In genomic region chr15:66131831-66132230, GRCh38 we compare ENCODE assay signal across 21 cellular contexts.
DNase-seq lines count a peak whose midpoint lies in the region; TF ChIP-seq lines count a peak whose summit lies in the region.
"Had no signal": no experiment of that assay in that cellular context is flagged by ENCODE, and none has a peak within 500 bp of the region (broad histone marks: within the 10 kb centered on the region; RNA-seq: fewer than 3 reads in every experiment).

No MANE protein-coding gene starts in this region.

- H3K79me1 ChIP-seq in mesendoderm (ENCODE audit: low read length), result no peaks in the 10 kb centered on the region

- H4K8ac ChIP-seq in mesendoderm (ENCODE audit: low read depth, low read length), result no peak overlapping the region

- no peak overlapping the region for H3K4ac ChIP-seq in mesendoderm (ENCODE audit: low read depth, low read length)

- H3K9ac ChIP-seq in mesendoderm (ENCODE audit: low read length), result no peak overlapping the region

- H3K27ac ChIP-seq in angular gyrus (ENCODE audit: low read depth, low read length) (peak overlapping the region; percentile 94), mesendoderm (ENCODE audit: low read depth, low read length) (no peak overlapping the region), Peyer's patch (no peak overlapping the region)
- H3K27ac ChIP-seq: cardiac muscle cell, gastrocnemius medialis, psoas muscle had no signal

- H3K4me3 ChIP-seq in mesendoderm (ENCODE audit: low read length) (no peak overlapping the region), Peyer's patch (no peak overlapping the region)
- H3K4me3 ChIP-seq: cardiac muscle cell, gastrocnemius medialis, psoas muscle, tibial nerve had no signal

- H2BK5ac ChIP-seq in mesendoderm (ENCODE audit: low read length), result no peak overlapping the region

- no peak overlapping the region for H4K5ac ChIP-seq in mesendoderm (ENCODE audit: low read length)

- peak; percentile 30 for DNase-seq in NCI-H2196 (lab: John Stamatoyannopoulos, UW; ENCODE audit: unreplicated experiment)
- no peak for DNase-seq in NCI-H2196 treated with DMSO at 0.1 percent for 48 hours (lab: John Stamatoyannopoulos, UW; ENCODE audit: unreplicated experiment)
- peak; percentile 31 to 39 for DNase-seq in NCI-H187 (lab: John Stamatoyannopoulos, UW)
- DNase-seq in mesendoderm, result no peak
- DNase-seq in Peyer's patch, result no peak
- no peak for DNase-seq in middle frontal gyrus (ENCODE audit: extremely low spot score, low spot score)
- no peak for DNase-seq in COLO668 (lab: John Stamatoyannopoulos, UW; ENCODE audit: unreplicated experiment)
- DNase-seq: activated CD4-positive, alpha-beta memory T cell treated with anti-CD3 and anti-CD28 coated beads for 36 hours; activated CD8-positive, alpha-beta memory T cell treated with anti-CD3 and anti-CD28 coated beads, Interleukin-2, amount 50 U/mL, for 48 hours; aorta; CD8-positive, alpha-beta T cell; gastrocnemius medialis; immature natural killer cell; Kasumi-1; naive thymus-derived CD4-positive, alpha-beta T cell; NCI-H1930; psoas muscle; stimulated activated naive CD8-positive, alpha-beta T cell treated with anti-CD3 and anti-CD28 coated beads, Interleukin-15, amount 100 ng/mL, for 72 hours had no signal

- peak overlapping the region; percentile 1 for H3K56ac ChIP-seq in mesendoderm (ENCODE audit: low read length)

- WGBS in mesendoderm (ENCODE audit: extremely low coverage, insufficient coverage, low lambda C conversion rate), result no CpG with 5 or more reads among the region's 6 CpGs

- H3K4me1 ChIP-seq in mesendoderm (ENCODE audit: control insufficient read depth, low read depth, low read length) (no peaks in the 10 kb centered on the region), Peyer's patch (no peaks in the 10 kb centered on the region)
- H3K4me1 ChIP-seq: gastrocnemius medialis, psoas muscle had no signal

- H2BK15ac ChIP-seq in mesendoderm (replicated peaks; ENCODE audit: low read depth), result no peak overlapping the region

- H3K18ac ChIP-seq in mesendoderm (ENCODE audit: low read length), result no peak overlapping the region

- no peak overlapping the region for H3K4me2 ChIP-seq in mesendoderm (ENCODE audit: low read length)

- H3K79me2 ChIP-seq in mesendoderm (ENCODE audit: control insufficient read depth, insufficient read depth, low read length), result no peaks in the 10 kb centered on the region

- H3K9me3 ChIP-seq in Peyer's patch, result no peaks in the 10 kb centered on the region
- H3K9me3 ChIP-seq: gastrocnemius medialis, psoas muscle, tibial nerve had no signal

- H2AK5ac ChIP-seq in mesendoderm (ENCODE audit: low read length), result peak overlapping the region; percentile 36

- H3K27me3 ChIP-seq in mesendoderm (ENCODE audit: insufficient read depth, low read length, poor library complexity), result no peaks in the 10 kb centered on the region
- no peaks in the 10 kb centered on the region for H3K27me3 ChIP-seq in Peyer's patch
- H3K27me3 ChIP-seq: cardiac muscle cell, gastrocnemius medialis had no signal

- no peak overlapping the region for H2BK120ac ChIP-seq in mesendoderm (ENCODE audit: low read depth, low read length)

- TF ChIP-seq POLR2A in Peyer's patch (IDR thresholded peaks at IDR 0.05), result no peak

- H3K36me3 ChIP-seq in mesendoderm (ENCODE audit: control insufficient read depth, insufficient read depth, low read length), result no peaks in the 10 kb centered on the region
- no peaks in the 10 kb centered on the region for H3K36me3 ChIP-seq in Peyer's patch
- H3K36me3 ChIP-seq: cardiac muscle cell, gastrocnemius medialis, tibial nerve had no signal

- peak overlapping the region; percentile 18 for H3K23ac ChIP-seq in mesendoderm (ENCODE audit: low read length)

- TF ChIP-seq CTCF in Peyer's patch (IDR thresholded peaks at IDR 0.05), result no peak

Comparison
In these comparisons a context has a peak if more than half of its experiments do, and no peak if none do; other contexts are left out.
1. DNase-seq: peak in NCI-H2196 (single experiment) and NCI-H187 (2 of 2); none in NCI-H2196 treated with DMSO at 0.1 percent for 48 hours (single experiment), mesendoderm (single experiment), Peyer's patch (0 of 3), middle frontal gyrus (single experiment) and COLO668 (single experiment).